Comparison of ENCODE assay signal across 12 cellular contexts in genomic region chr1:66944330-66945274, GRCh38. TPM values are rescaled to one million over a fixed set of nuclear protein-coding genes. Genes with fewer than 3 reads are reported as not detected.
DNase-seq lines count a peak whose midpoint lies in the region; ATAC-seq, FAIRE-seq and TF ChIP-seq lines count a peak whose summit lies in the region.
"Had no signal": no experiment of that assay in that cellular context is flagged by ENCODE, and none has a peak within 500 bp of the region (broad histone marks: within the 10 kb centered on the region; RNA-seq: fewer than 3 reads in every experiment).

No MANE protein-coding gene starts in this region.

- peaks cover 0 to 18% (median 6%) of the 10 kb centered on the region in 3 donors for H3K36me3 ChIP-seq in pancreas

- ATAC-seq in pancreas = peak; percentile 61 to 80 (median 70)
- ATAC-seq in HG02938 (IDR thresholded peaks at IDR 0.05; ENCODE audit: unreplicated experiment) = no peak
- no peak for ATAC-seq in GM21423 (IDR thresholded peaks at IDR 0.05; ENCODE audit: unreplicated experiment)
- ATAC-seq: activated T-helper 17 cell treated with anti-CD3 and anti-CD28 coated beads, Interleukin-2, amount 50 U/mL, for 72 hours had no signal

- H3K9me3 Mint-ChIP-seq in immature natural killer cell = no peaks in the 10 kb centered on the region
- H3K9me3 Mint-ChIP-seq: activated T-helper 17 cell treated with anti-CD3 and anti-CD28 coated beads, Interleukin-2, amount 50 U/mL, for 72 hours; CD4-positive, alpha-beta T cell had no signal

- no peak overlapping the region for H3K4me3 ChIP-seq in fibroblast of the aortic adventitia (ENCODE audit: low read depth, low read length)
- H3K4me3 ChIP-seq in pancreas = no peak overlapping the region
- H3K4me3 ChIP-seq: heart right ventricle had no signal

- intact Hi-C loops in pancreas (cut with DNase I) = no loop called here

- H3K4me1 Mint-ChIP-seq in immature natural killer cell = peaks cover 28 to 79% of the 10 kb centered on the region in 2 donors

- TF ChIP-seq CTCF in fibroblast of the aortic adventitia (IDR thresholded peaks at IDR 0.05; ENCODE audit: insufficient read depth, low read length) (no peak), pancreas (IDR thresholded peaks at IDR 0.05) (no peak)

- no peak overlapping the region for H3K4me3 Mint-ChIP-seq in immature natural killer cell
- H3K4me3 Mint-ChIP-seq: activated T-helper 17 cell treated with anti-CD3 and anti-CD28 coated beads, Interleukin-2, amount 50 U/mL, for 72 hours had no signal

- H3K9me3 ChIP-seq in pancreas = no peaks in the 10 kb centered on the region
- H3K9me3 ChIP-seq: heart right ventricle had no signal

- H3K27ac Mint-ChIP-seq in immature natural killer cell = peak overlapping the region in 1 of 6 donors; percentile 14

- H3K27me3 Mint-ChIP-seq in immature natural killer cell (ENCODE audit: low read depth in 3 of 3) = no peaks in the 10 kb centered on the region
- H3K27me3 Mint-ChIP-seq: activated T-helper 17 cell treated with anti-CD3 and anti-CD28 coated beads, Interleukin-2, amount 50 U/mL, for 72 hours; CD4-positive, alpha-beta T cell had no signal

- peak overlapping the region in 1 of 4 donors; percentile 35 for H3K27ac ChIP-seq in pancreas

- DNase-seq in DMS53 treated with DMSO at 0.1 percent for 48 hours (lab: John Stamatoyannopoulos, UW; ENCODE audit: unreplicated experiment) = peak; percentile 62
- DNase-seq in T1000 (lab: John Stamatoyannopoulos, UW) = peak; percentile 34
- DNase-seq in fibroblast of the aortic adventitia (ENCODE audit: low read depth) = peak; percentile 84
- peak in 1 of 6 donors; percentile 36 for DNase-seq in pancreas
- DNase-seq in immature natural killer cell = no peak
- no peak for DNase-seq in GM19238 (ENCODE audit: insufficient read length, low spot score)
- DNase-seq: CD4-positive, alpha-beta T cell; heart right ventricle; NCI-H2081 had no signal

- peaks cover 6 to 24% (median 18%) of the 10 kb centered on the region in 3 donors for H3K36me3 Mint-ChIP-seq in immature natural killer cell

- peaks cover 7 to 13% (median 9%) of the 10 kb centered on the region in 3 donors for H3K4me1 ChIP-seq in pancreas

- no peak for FAIRE-seq in pancreas (lab: Jason Lieb, UNC)

- no peaks in the 10 kb centered on the region for H3K27me3 ChIP-seq in pancreas
- H3K27me3 ChIP-seq: heart right ventricle had no signal

- 90 to 94% methylated on average over 7 of the region's 7 CpGs for WGBS in pancreas, 2 donors

RNA-seq across cellular contexts. Expression of gene MIER1, which starts 19.8 kb away (rescaled TPM):
- total RNA-seq in fibroblast of the aortic adventitia (ENCODE audit: low replicate concordance) (62.2 and 114 TPM in 2 replicates), pancreas (10 to 100 TPM in 3 of 6 donors, 1 to 10 TPM in 3; 8.0 to 17.5 (median 10.2) TPM)
- polyA plus RNA-seq in pancreas (1 to 10 TPM; 5.2 to 9.5 TPM), immature natural killer cell (10 to 100 TPM; 24.0 to 48.7 (median 42.0) TPM)

RNA-seq across cellular contexts. Expression of gene DNAI4, which starts 19.9 kb away (rescaled TPM):
- total RNA-seq in fibroblast of the aortic adventitia (ENCODE audit: low replicate concordance) (3.6 and 11.4 TPM in 2 replicates), pancreas (1 to 10 TPM; 3.5 to 6.7 (median 5.3) TPM)
- polyA plus RNA-seq in pancreas (1 to 10 TPM; 1.5 to 2.3 TPM), immature natural killer cell (under 1 TPM in 2 of 3 donors, not detected in 1; 0.27 to 0.57 TPM)

Comparison
In these comparisons a context has a peak if more than half of its experiments do, and no peak if none do; other contexts are left out.
1. DNase-seq: peak in DMS53 treated with DMSO at 0.1 percent for 48 hours (single experiment), T1000 (single experiment) and fibroblast of the aortic adventitia (single experiment); none in immature natural killer cell (0 of 3) and GM19238 (single experiment).
2. ATAC-seq: peak in pancreas (4 of 4); none in HG02938 (single experiment) and GM21423 (single experiment).